12 cellular contexts compared by ENCODE assay signal in the genomic region with DNA sequence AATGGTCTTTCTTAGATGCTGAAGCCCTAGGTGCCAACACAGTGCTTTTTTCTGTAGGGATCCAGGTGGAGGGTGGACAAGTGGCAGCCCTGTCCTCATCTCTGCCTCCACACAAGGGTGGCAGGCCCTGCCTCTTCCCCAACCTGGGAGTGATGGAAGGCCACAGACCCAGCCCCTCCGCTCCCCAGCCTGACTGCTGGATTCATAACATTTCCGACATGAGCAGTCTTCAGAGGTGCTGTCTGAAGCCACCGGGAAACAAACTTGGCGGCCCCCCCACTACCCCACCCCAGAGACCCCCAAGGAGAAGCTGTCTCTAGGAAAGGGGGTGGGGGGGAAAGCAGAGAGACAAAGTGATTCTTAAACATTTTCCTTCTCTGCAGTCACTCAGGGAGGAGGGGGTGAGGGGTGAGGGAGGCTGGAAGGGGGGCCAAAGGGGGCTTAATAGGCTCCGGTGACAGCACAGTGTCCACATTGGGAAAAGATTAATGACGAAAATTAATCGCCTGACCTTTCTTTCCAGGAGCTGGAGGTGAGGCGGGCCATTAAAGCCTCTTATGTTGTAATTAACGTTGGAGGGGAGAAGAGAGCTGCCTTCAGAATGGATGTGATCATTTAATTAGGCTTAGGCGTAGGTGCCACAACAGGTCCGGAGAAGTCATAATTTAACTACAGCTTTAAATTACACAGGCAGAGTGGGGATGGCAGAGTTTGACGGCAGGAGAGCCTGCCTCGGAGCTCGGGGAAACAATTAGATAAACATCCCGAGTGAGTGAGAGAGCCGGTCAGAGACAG.
A peak's percentile ranks its signal among the peaks of the same experiment; 100 is the strongest.
DNase-seq lines count a peak whose midpoint lies in the region; ATAC-seq and TF ChIP-seq lines count a peak whose summit lies in the region.
"Had no signal": no experiment of that assay in that cellular context is flagged by ENCODE, and none has a peak within 500 bp of the region (broad histone marks: within the 10 kb centered on the region; RNA-seq: fewer than 3 reads in every experiment).

No MANE protein-coding gene starts in this region.

- no peak overlapping the region for H3K9ac ChIP-seq in duodenal mucosa (ENCODE audit: low read depth in 1 of 2, low read length in 2 of 2)

- H3K9me3 ChIP-seq in HEK293 (ENCODE audit: control insufficient read depth, insufficient read depth, low read depth, low read length): no peaks in the 10 kb centered on the region
- H3K9me3 ChIP-seq in duodenal mucosa (ENCODE audit: control insufficient read depth in 1 of 2, low read length in 2 of 2): no peaks in the 10 kb centered on the region
- H3K9me3 ChIP-seq in naive thymus-derived CD4-positive, alpha-beta T cell (ENCODE audit: control insufficient read depth in 2 of 3, low read length in 3 of 3): no peaks in the 10 kb centered on the region

- H3K4me3 ChIP-seq in HEK293 (ENCODE audit: low read depth, low read length): no peak overlapping the region
- peak overlapping the region; percentile 13 to 55 for H3K4me3 ChIP-seq in duodenal mucosa (ENCODE audit: low read depth in 1 of 2, low read length in 2 of 2)
- no peak overlapping the region for H3K4me3 ChIP-seq in naive thymus-derived CD4-positive, alpha-beta T cell (ENCODE audit: low read length)

- POLR2A ChIA-PET in HEK293 (lab: Yijun Ruan, JAX): no interaction called here
- POLR2A ChIA-PET in naive thymus-derived CD4-positive, alpha-beta T cell (lab: Charles Lee): no interaction called here

- DNase-seq in CD14-positive monocyte (ENCODE audit: low spot score) (no peak), germinal center (ENCODE audit: low spot score) (no peak), T-helper 9 cell (no peak), midbrain (lab: John Stamatoyannopoulos, UW) (no peak), pons (ENCODE audit: low spot score) (no peak)
- no peak for DNase-seq in naive thymus-derived CD4-positive, alpha-beta T cell
- DNase-seq: DMS 273 treated with DMSO at 0.1 percent for 48 hours, NCI-H1105, OCI-M1 had no signal

- no peaks in the 10 kb centered on the region for H3K36me3 Mint-ChIP-seq in CD14-positive monocyte
- H3K36me3 Mint-ChIP-seq in naive thymus-derived CD4-positive, alpha-beta T cell: peaks cover 0 to 4% (median 0%) of the 10 kb centered on the region in 5 donors

- peaks cover 12% of the 10 kb centered on the region for H3K4me1 Mint-ChIP-seq in CD14-positive monocyte
- H3K4me1 Mint-ChIP-seq in naive thymus-derived CD4-positive, alpha-beta T cell: peaks cover 6 to 11% (median 7%) of the 10 kb centered on the region in 7 donors

- intact Hi-C loops in CD14-positive monocyte (cut with micrococcal nuclease): no loop called here
- intact Hi-C loops in naive thymus-derived CD4-positive, alpha-beta T cell (cut with micrococcal nuclease): no loop called here

- H3K4me3 Mint-ChIP-seq in CD14-positive monocyte: peak overlapping the region; percentile 47 to 88
- peak overlapping the region; percentile 46 to 88 (median 75) for H3K4me3 Mint-ChIP-seq in naive thymus-derived CD4-positive, alpha-beta T cell

- H3K27me3 ChIP-seq in duodenal mucosa (ENCODE audit: control insufficient read depth in 1 of 2, insufficient read depth in 2 of 2, low read length in 2 of 2): peaks cover 13 to 33% of the 10 kb centered on the region in 2 donors
- H3K27me3 ChIP-seq in naive thymus-derived CD4-positive, alpha-beta T cell (ENCODE audit: control insufficient read depth in 2 of 2, insufficient read depth in 2 of 2, low read length in 2 of 2): peaks cover 4 to 18% of the 10 kb centered on the region in 2 donors

- peak overlapping the region in 1 of 7 donors; percentile 11 for H3K27ac Mint-ChIP-seq in CD14-positive monocyte
- H3K27ac Mint-ChIP-seq in naive thymus-derived CD4-positive, alpha-beta T cell: peak overlapping the region in 1 of 9 donors; percentile 11

- no peak for TF ChIP-seq CTCF in CD14-positive monocyte (IDR thresholded peaks at IDR 0.05)
- TF ChIP-seq CTCF in HEK293 (tag by site-specific recombination; IDR thresholded peaks at IDR 0.05): no peak

- H3K36me3 ChIP-seq in HEK293 (ENCODE audit: control insufficient read depth in 2 of 2, insufficient read depth in 1 of 2, low read length in 2 of 2): no peaks in the 10 kb centered on the region
- H3K36me3 ChIP-seq in duodenal mucosa (ENCODE audit: control insufficient read depth in 1 of 2, insufficient read depth in 2 of 2, low read length in 2 of 2): no peaks in the 10 kb centered on the region
- no peaks in the 10 kb centered on the region for H3K36me3 ChIP-seq in naive thymus-derived CD4-positive, alpha-beta T cell (ENCODE audit: control insufficient read depth in 2 of 3, insufficient read depth in 3 of 3, low read length in 3 of 3)

- ATAC-seq in naive thymus-derived CD4-positive, alpha-beta T cell: no peak

- H3K27ac ChIP-seq in HEK293 (ENCODE audit: extremely low read depth, low read depth, low read length) (no peak overlapping the region), duodenal mucosa (ENCODE audit: low read depth, low read length) (no peak overlapping the region)
- H3K27ac ChIP-seq in naive thymus-derived CD4-positive, alpha-beta T cell (ENCODE audit: low read depth, low read length): no peak overlapping the region
- H3K27ac ChIP-seq: HL-60 had no signal

- CTCF ChIA-PET in HEK293 (lab: Yijun Ruan, JAX): no interaction called here
- CTCF ChIA-PET in naive thymus-derived CD4-positive, alpha-beta T cell (lab: Charles Lee): no interaction called here

- H3K4me1 ChIP-seq in HEK293 (ENCODE audit: control insufficient read depth, insufficient read depth, low read length) (peaks cover 19% of the 10 kb centered on the region), duodenal mucosa (ENCODE audit: control insufficient read depth in 1 of 2, insufficient read depth in 2 of 2, low read length in 2 of 2) (no peaks in the 10 kb centered on the region)
- no peaks in the 10 kb centered on the region for H3K4me1 ChIP-seq in naive thymus-derived CD4-positive, alpha-beta T cell (ENCODE audit: control insufficient read depth in 2 of 2, insufficient read depth in 2 of 2, low read length in 2 of 2)

- peaks cover 44 to 67% (median 64%) of the 10 kb centered on the region in 3 donors for H3K27me3 Mint-ChIP-seq in CD14-positive monocyte (ENCODE audit: low read depth in 3 of 3)
- peaks cover 51 to 81% (median 73%) of the 10 kb centered on the region in 5 donors for H3K27me3 Mint-ChIP-seq in naive thymus-derived CD4-positive, alpha-beta T cell

- peaks cover 0 to 17% (median 0%) of the 10 kb centered on the region in 7 donors for H3K9me3 Mint-ChIP-seq in CD14-positive monocyte
- H3K9me3 Mint-ChIP-seq in naive thymus-derived CD4-positive, alpha-beta T cell: no peaks in the 10 kb centered on the region

TF ChIP-seq in HEK293, 187 proteins besides CTCF, POLR2A, EP300 and RAD21:
- TF ChIP-seq ZNF394 (tag by site-specific recombination; IDR thresholded peaks at IDR 0.05; ENCODE audit: borderline replicate concordance) (no peak), SP7 (tag by site-specific recombination; IDR thresholded peaks at IDR 0.05) (peak; percentile 63; the same call in 1 of the 2 replicates), ZBTB17 (tag by site-specific recombination; IDR thresholded peaks at IDR 0.05) (0 out of 2 replicates have a peak, but pooled peaks have one; percentile 19)

Comparison
In these comparisons a context has a peak if more than half of its experiments do, and no peak if none do; other contexts are left out.
1. H3K4me3 ChIP-seq: peak in duodenal mucosa (2 of 2); none in HEK293 (single experiment) and naive thymus-derived CD4-positive, alpha-beta T cell (single experiment).